ENCODE assay signal across 7 cellular contexts in genomic region chr17:44829558-44830358, GRCh38. TPM values are rescaled to one million over a fixed set of nuclear protein-coding genes. Genes with fewer than 3 reads are reported as not detected.
DNase-seq lines count a peak whose midpoint lies in the region; ATAC-seq and TF ChIP-seq lines count a peak whose summit lies in the region.

TSS of gene GJC1 (minus strand) at chr17:44830287. CDS start at chr17:44805817, 24,470 bp downstream.

- H3K36me3 ChIP-seq in iPS-15b (ENCODE audit: control insufficient read depth, insufficient read depth, low read length) (no peaks in the 10 kb centered on the region), skeletal muscle tissue (ENCODE audit: control insufficient read depth in 3 of 3, insufficient read depth in 3 of 3, low read length in 3 of 3) (no peaks in the 10 kb centered on the region)

- H3K9me3 ChIP-seq in iPS-15b (ENCODE audit: control insufficient read depth, insufficient read depth, low read length): no peaks in the 10 kb centered on the region
- no peaks in the 10 kb centered on the region for H3K9me3 ChIP-seq in skeletal muscle tissue (ENCODE audit: control insufficient read depth in 3 of 3, low read length in 3 of 3)

- peak within 1 kb of the TSS; percentile 91 for H3K4me3 ChIP-seq in astrocyte of the cerebellum (ENCODE audit: low read depth, low read length)
- peak within 1 kb of the TSS; percentile 72 for H3K4me3 ChIP-seq in iPS-15b (ENCODE audit: low read depth, low read length)
- peak within 1 kb of the TSS; percentile 32 to 52 (median 49) for H3K4me3 ChIP-seq in skeletal muscle tissue (ENCODE audit: low read length in 3 of 3)

- H3K9ac ChIP-seq in iPS-15b (ENCODE audit: low read depth, low read length) (peak within 1 kb of the TSS; percentile 80), skeletal muscle tissue (ENCODE audit: low read depth in 1 of 3, low read length in 3 of 3) (peak within 1 kb of the TSS; percentile 11 to 60 (median 33))

- no peaks in the 10 kb centered on the region for H3K27me3 ChIP-seq in iPS-15b (ENCODE audit: control insufficient read depth, insufficient read depth, low read length)
- peaks cover 44 to 63% (median 60%) of the 10 kb centered on the region in 3 donors for H3K27me3 ChIP-seq in skeletal muscle tissue (ENCODE audit: control insufficient read depth in 3 of 3, insufficient read depth in 3 of 3, low read length in 3 of 3)

- ATAC-seq in GM19023 (IDR thresholded peaks at IDR 0.05; ENCODE audit: unreplicated experiment) (peak; percentile 51), GM21619 (IDR thresholded peaks at IDR 0.05; ENCODE audit: unreplicated experiment) (no peak), GM21737 (IDR thresholded peaks at IDR 0.05; ENCODE audit: unreplicated experiment) (no peak)

- H3K27ac ChIP-seq in skeletal muscle tissue (ENCODE audit: low read depth, low read length): peak within 1 kb of the TSS; percentile 30

- in situ Hi-C loops in astrocyte of the cerebellum (cut with HindIII; ENCODE audit: low sequenced_read_pairs): no loop called here

- DNase-seq in NCI-H748 (lab: John Stamatoyannopoulos, UW; ENCODE audit: unreplicated experiment) (peak; percentile 57), astrocyte of the cerebellum (ENCODE audit: low read depth) (no peak)

- H3K4me1 ChIP-seq in iPS-15b (ENCODE audit: control insufficient read depth, insufficient read depth, low read length): peaks cover 8% of the 10 kb centered on the region
- H3K4me1 ChIP-seq in skeletal muscle tissue (ENCODE audit: control insufficient read depth in 3 of 3, insufficient read depth in 3 of 3, low read length in 3 of 3): peaks cover 0 to 4% (median 4%) of the 10 kb centered on the region in 3 donors

- TF ChIP-seq CTCF in astrocyte of the cerebellum (IDR thresholded peaks at IDR 0.05; ENCODE audit: low read depth, low read length, missing control alignments): no peak

RNA-seq across cellular contexts. Expression of gene GJC1, which starts in this region (rescaled TPM):
- total RNA-seq in skeletal muscle tissue: 24.5 TPM
